In the genomic region with DNA sequence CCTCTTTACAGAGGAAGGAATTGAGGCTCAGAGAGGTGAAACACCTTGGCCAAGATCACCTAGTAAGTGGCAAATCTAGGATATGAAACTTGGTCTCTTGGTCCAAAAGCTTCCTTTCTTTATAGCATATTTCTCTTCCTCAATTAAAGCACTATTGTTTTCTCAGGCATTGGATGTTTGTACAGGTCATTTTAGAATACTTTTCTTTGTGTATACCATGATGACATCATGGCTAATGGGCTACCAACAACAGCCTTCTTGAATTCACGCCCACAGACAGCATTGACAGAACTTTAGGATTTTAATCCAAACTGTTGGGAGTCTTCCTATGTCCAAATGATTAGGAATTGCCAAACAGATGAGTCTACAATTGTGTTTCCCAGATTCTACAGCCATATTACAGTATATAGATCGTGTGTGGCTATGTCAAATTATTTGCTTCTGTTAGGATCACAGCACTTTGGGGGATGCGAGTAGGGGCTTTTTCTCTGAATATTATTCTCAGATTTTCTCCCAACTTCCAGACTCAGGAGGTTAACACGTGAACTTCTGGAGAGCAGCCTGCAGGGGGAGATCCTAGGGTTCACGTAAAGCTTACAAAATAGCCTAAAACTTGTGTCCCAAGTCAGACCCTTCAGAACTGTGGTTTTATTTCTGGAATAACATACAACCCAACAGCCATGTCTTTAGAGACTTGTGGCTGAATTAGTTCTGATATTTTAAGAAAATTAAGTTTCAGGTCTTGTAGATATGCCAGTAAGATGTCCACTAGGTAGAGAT, we compare ENCODE assay signal across 10 cellular contexts.
DNase-seq lines count a peak whose midpoint lies in the region; ATAC-seq and TF ChIP-seq lines count a peak whose summit lies in the region.
"Had no signal": no experiment of that assay in that cellular context is flagged by ENCODE, and none has a peak within 500 bp of the region (broad histone marks: within the 10 kb centered on the region; RNA-seq: fewer than 3 reads in every experiment).

No MANE protein-coding gene starts in this region.

- peak; percentile 27 for TF ChIP-seq CTCF in GM12873 (IDR thresholded peaks at IDR 0.05; ENCODE audit: insufficient read depth, low read depth, low read length, missing control alignments)
- peak; percentile 26; the same call in 1 of the 2 replicates for TF ChIP-seq CTCF in Panc1 (IDR thresholded peaks at IDR 0.05)
- peak; percentile 28 for TF ChIP-seq CTCF in epithelial cell of esophagus (IDR thresholded peaks at IDR 0.05; ENCODE audit: insufficient read depth, low read depth, low read length, missing control alignments)
- peak; percentile 27 for TF ChIP-seq CTCF in osteocyte (IDR thresholded peaks at IDR 0.05)
- TF ChIP-seq CTCF in thyroid gland (IDR thresholded peaks at IDR 0.05), result no peak

- no TSS peak for BruUV-seq in Panc1 (replicated peaks; lab: Mats Ljungman, UMichigan)

- H3K36me3 ChIP-seq in Panc1 (ENCODE audit: control insufficient read depth, insufficient read depth, low read length) (no peaks in the 10 kb centered on the region), thyroid gland (no peaks in the 10 kb centered on the region)

- H3K4me3 ChIP-seq in Panc1 (ENCODE audit: low read depth in 2 of 2, low read length in 2 of 2), result no peak overlapping the region
- H3K4me3 ChIP-seq in epithelial cell of esophagus (ENCODE audit: low read length), result no peak overlapping the region
- no peak overlapping the region for H3K4me3 ChIP-seq in thyroid gland (replicated peaks in 1 of 3)
- H3K4me3 ChIP-seq: hepatocyte had no signal

- H3K4me1 Mint-ChIP-seq in osteocyte (ENCODE audit: unreplicated experiment), result peaks cover 29% of the 10 kb centered on the region
- H3K4me1 Mint-ChIP-seq: activated B cell treated with CpG ODN at 0.5 μM for 24 hours had no signal

- no peak for DNase-seq in Panc1 (ENCODE audit: low read depth, low spot score)
- no peak for DNase-seq in epithelial cell of esophagus (ENCODE audit: low read depth)
- no peak for DNase-seq in osteocyte (ENCODE audit: extremely low spot score, unreplicated experiment)
- no peak for DNase-seq in C1 segment of cervical spinal cord (lab: John Stamatoyannopoulos, UW)
- no peak for DNase-seq in thyroid gland
- DNase-seq: activated B cell treated with CpG ODN at 0.5 μM for 24 hours; activated T-cell treated with anti-CD3 and anti-CD28 coated beads, Interleukin-2, amount 50 U/mL, for 72 hours had no signal

- no peaks in the 10 kb centered on the region for H3K9me3 Mint-ChIP-seq in osteocyte (ENCODE audit: unreplicated experiment)
- H3K9me3 Mint-ChIP-seq: activated B cell treated with CpG ODN at 0.5 μM for 24 hours; activated T-cell treated with anti-CD3 and anti-CD28 coated beads, Interleukin-2, amount 50 U/mL, for 72 hours had no signal

- POLR2A ChIA-PET in Panc1 (lab: Charles Lee), result no interaction called here

- H3K36me3 Mint-ChIP-seq in osteocyte (ENCODE audit: unreplicated experiment), result no peaks in the 10 kb centered on the region

- 89 to 95% methylated on average over 5 of the region's 5 CpGs for WGBS in thyroid gland, 2 donors

- no peak for TF ChIP-seq POLR2A in thyroid gland (IDR thresholded peaks at IDR 0.05)

- H3K9me3 ChIP-seq in Panc1 (ENCODE audit: control insufficient read depth, insufficient read depth, low read depth, low read length) (no peaks in the 10 kb centered on the region), thyroid gland (no peaks in the 10 kb centered on the region)

- in situ Hi-C loops in Panc1 (cut with HindIII; ENCODE audit: low pct_unique_long_range_greater_than_20kb, low sequenced_read_pairs), result no loop called here

- no peaks in the 10 kb centered on the region for H3K27me3 Mint-ChIP-seq in osteocyte (ENCODE audit: unreplicated experiment)

- H3K27me3 ChIP-seq in Panc1 (ENCODE audit: control insufficient read depth, insufficient read depth, low read length) (no peaks in the 10 kb centered on the region), thyroid gland (no peaks in the 10 kb centered on the region)
- H3K27me3 ChIP-seq: hepatocyte had no signal

- no peaks in the 10 kb centered on the region for H3K4me1 ChIP-seq in Panc1 (ENCODE audit: control insufficient read depth, insufficient read depth, low read length)
- H3K4me1 ChIP-seq in thyroid gland, result peaks cover 28 to 31% of the 10 kb centered on the region in 2 donors

- no peak overlapping the region for H3K27ac Mint-ChIP-seq in osteocyte (ENCODE audit: unreplicated experiment)
- H3K27ac Mint-ChIP-seq: activated B cell treated with CpG ODN at 0.5 μM for 24 hours; activated T-cell treated with anti-CD3 and anti-CD28 coated beads, Interleukin-2, amount 50 U/mL, for 72 hours had no signal

- ATAC-seq in Panc1 (no peak), HG02759 (IDR thresholded peaks at IDR 0.05; ENCODE audit: unreplicated experiment) (no peak)
- ATAC-seq: activated T-cell treated with anti-CD3 and anti-CD28 coated beads, Interleukin-2, amount 50 U/mL, for 72 hours had no signal

- H3K27ac ChIP-seq in Panc1 (ENCODE audit: low read length) (no peak overlapping the region), thyroid gland (no peak overlapping the region)
- H3K27ac ChIP-seq: hepatocyte had no signal

- CTCF ChIA-PET in Panc1 (lab: Charles Lee), result no interaction called here

- intact Hi-C loops in Panc1 (cut with micrococcal nuclease; ENCODE audit: unreplicated experiment), result no loop called here
- intact Hi-C loops in thyroid gland (cut with DNase I), result no loop called here

- H3K4me3 Mint-ChIP-seq in osteocyte (ENCODE audit: unreplicated experiment), result no peak overlapping the region
- H3K4me3 Mint-ChIP-seq: activated B cell treated with CpG ODN at 0.5 μM for 24 hours; activated T-cell treated with anti-CD3 and anti-CD28 coated beads, Interleukin-2, amount 50 U/mL, for 72 hours had no signal

Comparison
In these comparisons a context has a peak if more than half of its experiments do, and no peak if none do; other contexts are left out.
1. CTCF ChIP-seq: peak in GM12873 (single experiment), Panc1 (single experiment), epithelial cell of esophagus (single experiment) and osteocyte (single experiment); none in thyroid gland (0 of 6).